Comparison of ENCODE assay signal across 15 cellular contexts in the genomic region with DNA sequence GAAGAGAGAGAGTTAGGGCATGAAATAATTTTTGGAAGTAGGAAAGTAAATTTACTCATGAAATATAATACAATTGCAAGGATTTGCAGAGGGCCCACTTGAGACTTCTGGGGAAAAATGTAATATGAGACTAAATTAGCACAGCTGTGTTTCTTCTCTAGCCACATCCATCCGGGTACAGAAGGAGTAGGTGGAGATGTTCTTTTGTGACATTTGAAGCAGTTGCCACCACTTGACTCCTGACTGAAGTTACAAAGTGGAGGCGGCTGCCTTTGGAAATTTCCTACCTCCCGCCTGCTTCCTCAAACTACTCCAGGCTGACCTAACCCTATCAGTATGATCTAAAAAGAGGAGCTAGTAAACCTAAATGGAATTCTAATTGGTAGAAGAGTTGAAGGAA. TPM values are rescaled to one million over a fixed set of nuclear protein-coding genes. Genes with fewer than 3 reads are reported as not detected.
DNase-seq lines count a peak whose midpoint lies in the region; ATAC-seq, FAIRE-seq and TF ChIP-seq lines count a peak whose summit lies in the region.
"Had no signal": no experiment of that assay in that cellular context is flagged by ENCODE, and none has a peak within 500 bp of the region (broad histone marks: within the 10 kb centered on the region; RNA-seq: fewer than 3 reads in every experiment).

No MANE protein-coding gene starts in this region.

- DNase-seq in AG04450 (ENCODE audit: low read depth, low spot score), result peak; percentile 2
- DNase-seq in NCI-H1105 (lab: John Stamatoyannopoulos, UW), result peak; percentile 25
- DNase-seq in SHP77 (lab: John Stamatoyannopoulos, UW), result peak; percentile 68 to 82
- DNase-seq in left lung, result peak in 1 of 2 donors; percentile 51
- DNase-seq in NCI-H1048 (lab: John Stamatoyannopoulos, UW), result no peak
- DNase-seq in urothelium cell line (ENCODE audit: low spot score), result no peak
- DNase-seq: activated CD8-positive, alpha-beta memory T cell treated with anti-CD3 and anti-CD28 coated beads, Interleukin-2, amount 10 ng/mL, durations not matched to agents 7 days and 5 days; DND-41; GOT3; NCI-H2081 treated with DMSO at 0.1 percent for 48 hours; stimulated activated CD4-positive, alpha-beta T cell treated with anti-CD3 and anti-CD28 coated beads, Interleukin-1b, Interleukin-23, amount 100 ng/mL, for 48 hours had no signal

- H3K27me3 ChIP-seq in AG04450 (ENCODE audit: control insufficient read depth, insufficient read depth, low read length) (no peaks in the 10 kb centered on the region), left lung (no peaks in the 10 kb centered on the region)

- H3K4me1 ChIP-seq in left lung, result peaks cover 0 to 4% of the 10 kb centered on the region in 2 donors

- no peaks in the 10 kb centered on the region for H3K36me3 ChIP-seq in left lung

- FAIRE-seq in urothelium cell line (lab: Jason Lieb, UNC), result no peak

- ATAC-seq in left lung (peak; percentile 87), HG02610 (IDR thresholded peaks at IDR 0.05; ENCODE audit: unreplicated experiment) (no peak), HG02884 (IDR thresholded peaks at IDR 0.05; ENCODE audit: unreplicated experiment) (no peak)
- ATAC-seq: activated CD8-positive, alpha-beta memory T cell treated with anti-CD3 and anti-CD28 coated beads, Interleukin-2, amount 10 ng/mL, durations not matched to agents 7 days and 5 days; stimulated activated memory B cell treated with anti-CD40 and anti-IgM and Interleukin-4, amounts not matched to agents 10 μg/mL and 1 μg/mL and 100 μg/mL, for 72 hours had no signal

- no peak overlapping the region for H3K4me3 ChIP-seq in AG04450 (ENCODE audit: low read depth, low read length)
- no peak overlapping the region for H3K4me3 ChIP-seq in left lung

- intact Hi-C loops in left lung (cut with DNase I), result loop anchor here in 1 of 2 donors (10.0 kb wide), 1 partner anchor 143 kb away; no protein-coding TSS in a partner anchor

- POLR2A ChIA-PET in AG04450 (lab: Yijun Ruan, JAX), result no interaction called here

- H3K27ac ChIP-seq in AG04450 (ENCODE audit: low read depth, low read length) (no peak overlapping the region), left lung (peak overlapping the region in 1 of 2 donors; percentile 18)

- no peaks in the 10 kb centered on the region for H3K9me3 ChIP-seq in AG04450 (ENCODE audit: control insufficient read depth, insufficient read depth, low read length)
- no peaks in the 10 kb centered on the region for H3K9me3 ChIP-seq in left lung

- TF ChIP-seq CTCF in AG04450 (IDR thresholded peaks at IDR 0.05; ENCODE audit: low read depth, low read length) (no peak), left lung (IDR thresholded peaks at IDR 0.05) (no peak)

- CTCF ChIA-PET in AG04450 (lab: Charles Lee), result interaction anchor here (1.4 to 8.1 kb wide), 2 partner anchors 20 to 151 kb away, joined by 6 to 148 read pairs; no protein-coding TSS in a partner anchor

RNA-seq across cellular contexts. Expression of gene SHISAL2B, which starts 58.1 kb away (rescaled TPM):
- polyA plus RNA-seq in AG04450 (2011; rRNA removed), result not detected in 2 replicates
- not detected in 2 replicates for polyA minus RNA-seq in AG04450 (2011; rRNA and poly(A)+ RNA removed)
- under 1 TPM in 1 of 2 donors, not detected in 1; 0.45 TPM for total RNA-seq in left lung
- total RNA-seq: activated CD8-positive, alpha-beta memory T cell treated with anti-CD3 and anti-CD28 coated beads, Interleukin-2, amount 10 ng/mL, durations not matched to agents 7 days and 5 days; liver had no signal
- polyA plus RNA-seq: liver had no signal

Comparison
In these comparisons a context has a peak if more than half of its experiments do, and no peak if none do; other contexts are left out.
1. DNase-seq: peak in AG04450 (single experiment), NCI-H1105 (single experiment) and SHP77 (2 of 2); none in NCI-H1048 (single experiment) and urothelium cell line (single experiment).